8 cellular contexts compared by ENCODE assay signal in genomic region chr17:9644910-9645751, GRCh38. TPM values are rescaled to one million over a fixed set of nuclear protein-coding genes. Genes with fewer than 3 reads are reported as not detected.
DNase-seq lines count a peak whose midpoint lies in the region; FAIRE-seq and TF ChIP-seq lines count a peak whose summit lies in the region.

A gene with protein sequence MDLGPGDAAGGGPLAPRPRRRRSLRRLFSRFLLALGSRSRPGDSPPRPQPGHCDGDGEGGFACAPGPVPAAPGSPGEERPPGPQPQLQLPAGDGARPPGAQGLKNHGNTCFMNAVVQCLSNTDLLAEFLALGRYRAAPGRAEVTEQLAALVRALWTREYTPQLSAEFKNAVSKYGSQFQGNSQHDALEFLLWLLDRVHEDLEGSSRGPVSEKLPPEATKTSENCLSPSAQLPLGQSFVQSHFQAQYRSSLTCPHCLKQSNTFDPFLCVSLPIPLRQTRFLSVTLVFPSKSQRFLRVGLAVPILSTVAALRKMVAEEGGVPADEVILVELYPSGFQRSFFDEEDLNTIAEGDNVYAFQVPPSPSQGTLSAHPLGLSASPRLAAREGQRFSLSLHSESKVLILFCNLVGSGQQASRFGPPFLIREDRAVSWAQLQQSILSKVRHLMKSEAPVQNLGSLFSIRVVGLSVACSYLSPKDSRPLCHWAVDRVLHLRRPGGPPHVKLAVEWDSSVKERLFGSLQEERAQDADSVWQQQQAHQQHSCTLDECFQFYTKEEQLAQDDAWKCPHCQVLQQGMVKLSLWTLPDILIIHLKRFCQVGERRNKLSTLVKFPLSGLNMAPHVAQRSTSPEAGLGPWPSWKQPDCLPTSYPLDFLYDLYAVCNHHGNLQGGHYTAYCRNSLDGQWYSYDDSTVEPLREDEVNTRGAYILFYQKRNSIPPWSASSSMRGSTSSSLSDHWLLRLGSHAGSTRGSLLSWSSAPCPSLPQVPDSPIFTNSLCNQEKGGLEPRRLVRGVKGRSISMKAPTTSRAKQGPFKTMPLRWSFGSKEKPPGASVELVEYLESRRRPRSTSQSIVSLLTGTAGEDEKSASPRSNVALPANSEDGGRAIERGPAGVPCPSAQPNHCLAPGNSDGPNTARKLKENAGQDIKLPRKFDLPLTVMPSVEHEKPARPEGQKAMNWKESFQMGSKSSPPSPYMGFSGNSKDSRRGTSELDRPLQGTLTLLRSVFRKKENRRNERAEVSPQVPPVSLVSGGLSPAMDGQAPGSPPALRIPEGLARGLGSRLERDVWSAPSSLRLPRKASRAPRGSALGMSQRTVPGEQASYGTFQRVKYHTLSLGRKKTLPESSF (plus strand): TSS chr17:9645517. CDS start chr17:9645633, 116 bp downstream.

- no peak for TF ChIP-seq CTCF in GM10266 (IDR thresholded peaks at IDR 0.05; ENCODE audit: control insufficient read depth, insufficient read depth, low read depth, missing control alignments)

- H3K27me3 ChIP-seq in adipocyte (replicated peaks; ENCODE audit: control insufficient read depth, insufficient read depth, low read length), result peaks cover 28% of the 10 kb centered on the region
- peaks cover 18% of the 10 kb centered on the region for H3K27me3 ChIP-seq in iPS-18a (ENCODE audit: control insufficient read depth, insufficient read depth, low read length)
- peaks cover 0 to 8% of the 10 kb centered on the region in 2 donors for H3K27me3 ChIP-seq in small intestine (ENCODE audit: control insufficient read depth in 2 of 2, insufficient read depth in 2 of 2, low read length in 2 of 2)

- H3K4me1 ChIP-seq in adipocyte (ENCODE audit: control insufficient read depth, insufficient read depth, low read length), result peaks cover 7% of the 10 kb centered on the region
- H3K4me1 ChIP-seq in iPS-18a (ENCODE audit: control insufficient read depth, low read depth, low read length), result peaks cover 21% of the 10 kb centered on the region
- H3K4me1 ChIP-seq in small intestine (ENCODE audit: control insufficient read depth in 2 of 2, insufficient read depth in 1 of 2, low read depth in 1 of 2, low read length in 1 of 2), result no peaks in the 10 kb centered on the region

- 0 to 1% (median 1%) methylated on average over 44 to 72 of the region's 72 CpGs for WGBS in small intestine, 3 donors

- H3K9me3 ChIP-seq in adipocyte (ENCODE audit: control insufficient read depth, low read length) (no peaks in the 10 kb centered on the region), iPS-18a (ENCODE audit: control insufficient read depth, low read depth, low read length) (no peaks in the 10 kb centered on the region), small intestine (ENCODE audit: control insufficient read depth, low read depth) (no peaks in the 10 kb centered on the region)

- H3K9ac ChIP-seq in adipocyte (ENCODE audit: low read length) (no peak within 1 kb of the TSS), iPS-18a (ENCODE audit: low read length) (peak within 1 kb of the TSS; percentile 82)

- H3K36me3 ChIP-seq in adipocyte (ENCODE audit: control insufficient read depth, insufficient read depth, low read length, severe bottlenecking) (no peaks in the 10 kb centered on the region), iPS-18a (ENCODE audit: control insufficient read depth, low read depth, low read length) (no peaks in the 10 kb centered on the region), small intestine (ENCODE audit: control insufficient read depth in 2 of 2, insufficient read depth in 2 of 2, low read length in 2 of 2) (no peaks in the 10 kb centered on the region)

- FAIRE-seq in small intestine (lab: Jason Lieb, UNC), result no peak

- H3K27ac ChIP-seq in iPS-18a (ENCODE audit: low read length) (peak within 1 kb of the TSS; percentile 66), small intestine (ENCODE audit: low read depth in 1 of 2, low read length in 1 of 2) (peak within 1 kb of the TSS; percentile 97 to 100)

- DNase-seq in 8988T (peak; percentile 64), GM10266 (ENCODE audit: extremely low spot score) (peak; percentile 66), NCI-H524 treated with DMSO at 0.1 percent for 48 hours (lab: John Stamatoyannopoulos, UW) (peak; percentile 54), adipocyte (ENCODE audit: low read depth) (peak; percentile 12), small intestine (peak; percentile 85), medulla oblongata (ENCODE audit: extremely low spot score) (no peak)
- DNase-seq in activated CD4-positive, CD25-positive, alpha-beta regulatory T cell (lab: John Stamatoyannopoulos, UW), result no peak

- H3K4me3 ChIP-seq in adipocyte (ENCODE audit: low read length) (peak within 1 kb of the TSS; percentile 55), iPS-18a (ENCODE audit: low read length) (peak within 1 kb of the TSS; percentile 85), small intestine (ENCODE audit: low read depth in 1 of 2, low read length in 2 of 2) (peak within 1 kb of the TSS; percentile 56 to 96)

RNA-seq across cellular contexts. Expression of the gene that starts here (rescaled TPM):
- polyA plus RNA-seq in small intestine, result 10 to 100 TPM in 2 of 3 donors, 1 to 10 TPM in 1; 5.8 to 16.1 (median 10.8) TPM

Comparison
In these comparisons a context has a peak if more than half of its experiments do, and no peak if none do; other contexts are left out.
1. DNase-seq: peak in 8988T (single experiment), GM10266 (single experiment), NCI-H524 treated with DMSO at 0.1 percent for 48 hours (single experiment), adipocyte (single experiment) and small intestine (single experiment); none in activated CD4-positive, CD25-positive, alpha-beta regulatory T cell (0 of 4) and medulla oblongata (single experiment).
2. Peak in every context shown above with its lines, with median percentiles within 50 percentile points of each other: H3K4me3 ChIP-seq.